ENCODE assay signal across 17 cellular contexts in genomic region chr5:14242871-14243383, GRCh38.
DNase-seq lines count a peak whose midpoint lies in the region; ATAC-seq and TF ChIP-seq lines count a peak whose summit lies in the region.
"Had no signal": no experiment of that assay in that cellular context is flagged by ENCODE, and none has a peak within 500 bp of the region (broad histone marks: within the 10 kb centered on the region; RNA-seq: fewer than 3 reads in every experiment).

No MANE protein-coding gene starts in this region.

- no peak overlapping the region for H4K5ac ChIP-seq in mesendoderm (ENCODE audit: low read length)

- H3K27me3 ChIP-seq in heart right ventricle (no peaks in the 10 kb centered on the region), mesendoderm (ENCODE audit: insufficient read depth, low read length, poor library complexity) (no peaks in the 10 kb centered on the region)
- H3K27me3 ChIP-seq: BLaER1 treated with 17β-estradiol and CSF1 and Interleukin-3, amounts not matched to agents 10 nM and 100 nM; SJCRH30 had no signal

- 77 to 80% methylated on average over 7 of the region's 7 CpGs for WGBS in heart right ventricle, 2 donors
- WGBS in mesendoderm (ENCODE audit: extremely low coverage, insufficient coverage, low lambda C conversion rate): no CpG with 5 or more reads among the region's 7 CpGs

- no peaks in the 10 kb centered on the region for H3K9me3 ChIP-seq in heart right ventricle
- H3K9me3 ChIP-seq: A549; BLaER1 treated with 17β-estradiol and CSF1 and Interleukin-3, amounts not matched to agents 10 nM and 100 nM; SJCRH30 had no signal

- H3K18ac ChIP-seq in mesendoderm (ENCODE audit: low read length): no peak overlapping the region

- peaks cover 39% of the 10 kb centered on the region for H3K79me1 ChIP-seq in mesendoderm (ENCODE audit: low read length)

- H3K36me3 ChIP-seq in heart right ventricle (no peaks in the 10 kb centered on the region), mesendoderm (ENCODE audit: control insufficient read depth, insufficient read depth, low read length) (no peaks in the 10 kb centered on the region)
- H3K36me3 ChIP-seq: SJCRH30 had no signal

- H3K4ac ChIP-seq in mesendoderm (ENCODE audit: low read depth, low read length): no peak overlapping the region

- no peak overlapping the region for H2AK5ac ChIP-seq in mesendoderm (ENCODE audit: low read length)

- POLR2A ChIA-PET in WTC11 (lab: Charles Lee): no interaction called here

- H3K4me3 ChIP-seq in heart right ventricle: no peak overlapping the region
- H3K4me3 ChIP-seq in mesendoderm (ENCODE audit: low read length): no peak overlapping the region
- H3K4me3 ChIP-seq: A549; BLaER1 treated with 17β-estradiol and CSF1 and Interleukin-3, amounts not matched to agents 10 nM and 100 nM; SJCRH30 had no signal

- H3K9me3 Mint-ChIP-seq in WTC11: no peaks in the 10 kb centered on the region
- H3K9me3 Mint-ChIP-seq in stimulated activated effector memory CD8-positive, alpha-beta T cell treated with anti-CD3 and anti-CD28 coated beads, Interleukin-12 subunit alpha, Interleukin-12 subunit beta, amount 100 ng/mL, for 72 hours: no peaks in the 10 kb centered on the region
- H3K9me3 Mint-ChIP-seq: H9, IgD-negative memory B cell had no signal

- H3K27ac Mint-ChIP-seq in WTC11: no peak overlapping the region
- H3K27ac Mint-ChIP-seq in stimulated activated effector memory CD8-positive, alpha-beta T cell treated with anti-CD3 and anti-CD28 coated beads, Interleukin-12 subunit alpha, Interleukin-12 subunit beta, amount 100 ng/mL, for 72 hours: no peak overlapping the region

- CTCF ChIA-PET in WTC11 (lab: Charles Lee): interaction anchor here (0.6 to 1.1 kb wide), 4 partner anchors 16 to 109 kb away, joined by 3 to 6 read pairs (median 4); no protein-coding TSS in a partner anchor

- H3K9ac ChIP-seq in mesendoderm (ENCODE audit: low read length): no peak overlapping the region
- H3K9ac ChIP-seq: BLaER1 treated with 17β-estradiol and CSF1 and Interleukin-3, amounts not matched to agents 10 nM and 100 nM had no signal

- peak overlapping the region in 2 of 10 donors; percentile 15 to 17 for H3K27ac ChIP-seq in heart right ventricle
- H3K27ac ChIP-seq in mesendoderm (ENCODE audit: low read depth, low read length): no peak overlapping the region
- H3K27ac ChIP-seq: BLaER1 treated with 17β-estradiol and CSF1 and Interleukin-3, amounts not matched to agents 10 nM and 100 nM; SJCRH30 had no signal

- ATAC-seq in heart right ventricle (peak in 5 of 8 donors; percentile 19 to 55 (median 38)), left cardiac atrium (no peak), WTC11 (peak; percentile 23), GM18858 (IDR thresholded peaks at IDR 0.05; ENCODE audit: unreplicated experiment) (no peak)
- ATAC-seq in stimulated activated effector memory CD8-positive, alpha-beta T cell treated with anti-CD3 and anti-CD28 coated beads, Interleukin-12 subunit alpha, Interleukin-12 subunit beta, amount 100 ng/mL, for 72 hours: no peak
- ATAC-seq: A549 had no signal

- H4K8ac ChIP-seq in mesendoderm (ENCODE audit: low read depth, low read length): no peak overlapping the region

- H3K79me2 ChIP-seq in mesendoderm (ENCODE audit: control insufficient read depth, insufficient read depth, low read length): peaks cover 68% of the 10 kb centered on the region

- peaks cover 2 to 90% (median 50%) of the 10 kb centered on the region in 9 donors for H3K4me1 ChIP-seq in heart right ventricle
- H3K4me1 ChIP-seq in mesendoderm (ENCODE audit: control insufficient read depth, low read depth, low read length): peaks cover 14% of the 10 kb centered on the region

- H3K27me3 Mint-ChIP-seq in WTC11 (ENCODE audit: low read depth): no peaks in the 10 kb centered on the region
- H3K27me3 Mint-ChIP-seq: IgD-negative memory B cell had no signal

- TF ChIP-seq CTCF in heart right ventricle (IDR thresholded peaks at IDR 0.05) (no peak), WTC11 (IDR thresholded peaks at IDR 0.05) (no peak)

- intact Hi-C loops in heart right ventricle (cut with DNase I) (no loop called here), left cardiac atrium (cut with DNase I) (no loop called here)

- H3K4me2 ChIP-seq in mesendoderm (ENCODE audit: low read length): no peak overlapping the region
- H3K4me2 ChIP-seq: A549; BLaER1 treated with 17β-estradiol and CSF1 and Interleukin-3, amounts not matched to agents 10 nM and 100 nM had no signal

- H2BK15ac ChIP-seq in mesendoderm (replicated peaks; ENCODE audit: low read depth): no peak overlapping the region

- no peak overlapping the region for H2BK5ac ChIP-seq in mesendoderm (ENCODE audit: low read length)

- peaks cover 69% of the 10 kb centered on the region for H3K4me1 Mint-ChIP-seq in WTC11
- no peaks in the 10 kb centered on the region for H3K4me1 Mint-ChIP-seq in stimulated activated effector memory CD8-positive, alpha-beta T cell treated with anti-CD3 and anti-CD28 coated beads, Interleukin-12 subunit alpha, Interleukin-12 subunit beta, amount 100 ng/mL, for 72 hours

- no peaks in the 10 kb centered on the region for H3K36me3 Mint-ChIP-seq in WTC11
- no peaks in the 10 kb centered on the region for H3K36me3 Mint-ChIP-seq in stimulated activated effector memory CD8-positive, alpha-beta T cell treated with anti-CD3 and anti-CD28 coated beads, Interleukin-12 subunit alpha, Interleukin-12 subunit beta, amount 100 ng/mL, for 72 hours

- no peak overlapping the region for H2BK120ac ChIP-seq in mesendoderm (ENCODE audit: low read depth, low read length)

- DNase-seq in heart right ventricle: no peak
- DNase-seq in left cardiac atrium: no peak
- no peak for DNase-seq in WTC11 (ENCODE audit: low spot score)
- DNase-seq in mesendoderm: peak; percentile 81
- no peak for DNase-seq in stimulated activated effector memory CD8-positive, alpha-beta T cell treated with anti-CD3 and anti-CD28 coated beads, Interleukin-12 subunit alpha, Interleukin-12 subunit beta, amount 100 ng/mL, for 72 hours (ENCODE audit: low spot score in 2 of 2)
- no peak for DNase-seq in 8988T
- DNase-seq: H9, NCI-H1105 treated with DMSO at 0.1 percent for 48 hours, NCI-H187, NCI-H345, NCI-H526 treated with DMSO at 0.1 percent for 48 hours, OCI-M1, SJCRH30 had no signal

- H3K56ac ChIP-seq in mesendoderm (ENCODE audit: low read length): no peak overlapping the region

- no peak overlapping the region for H3K23ac ChIP-seq in mesendoderm (ENCODE audit: low read length)

- H3K4me3 Mint-ChIP-seq in WTC11: no peak overlapping the region
- no peak overlapping the region for H3K4me3 Mint-ChIP-seq in stimulated activated effector memory CD8-positive, alpha-beta T cell treated with anti-CD3 and anti-CD28 coated beads, Interleukin-12 subunit alpha, Interleukin-12 subunit beta, amount 100 ng/mL, for 72 hours
- H3K4me3 Mint-ChIP-seq: H9, IgD-negative memory B cell had no signal

TF ChIP-seq in WTC11, 78 proteins besides CTCF, POLR2A, EP300 and RAD21 (continues in another document):
- no peak for TF ChIP-seq ZNF121 (CRISPR knock-in tag; IDR thresholded peaks at IDR 0.05)
- TF ChIP-seq SP1 (CRISPR knock-in tag; conservative IDR thresholded peaks at IDR 0.05): no peak
- TF ChIP-seq ZNF532 (CRISPR knock-in tag; IDR thresholded peaks at IDR 0.05; ENCODE audit: borderline replicate concordance): no peak
- no peak for TF ChIP-seq ATF2 (CRISPR knock-in tag; IDR thresholded peaks at IDR 0.05; ENCODE audit: borderline replicate concordance, low read depth)
- TF ChIP-seq NFYB (CRISPR knock-in tag; conservative IDR thresholded peaks at IDR 0.05; ENCODE audit: low read depth): no peak
- no peak for TF ChIP-seq ETV6 (CRISPR knock-in tag; IDR thresholded peaks at IDR 0.05)
- TF ChIP-seq IRF2 (CRISPR knock-in tag; IDR thresholded peaks at IDR 0.05; ENCODE audit: borderline replicate concordance, low read depth): no peak
- TF ChIP-seq GRHL2 (CRISPR knock-in tag; IDR thresholded peaks at IDR 0.05; ENCODE audit: insufficient replicate concordance, severe bottlenecking): no peak
- no peak for TF ChIP-seq ZNF317 (CRISPR knock-in tag; IDR thresholded peaks at IDR 0.05; ENCODE audit: borderline replicate concordance, low read depth)

Comparison
In these comparisons a context has a peak if more than half of its experiments do, and no peak if none do; other contexts are left out.
1. ATAC-seq: peak in heart right ventricle (5 of 8) and WTC11 (single experiment); none in left cardiac atrium (0 of 2), stimulated activated effector memory CD8-positive, alpha-beta T cell treated with anti-CD3 and anti-CD28 coated beads, Interleukin-12 subunit alpha, Interleukin-12 subunit beta, amount 100 ng/mL, for 72 hours (single experiment) and GM18858 (single experiment).